ENCODE assay signal across 20 cellular contexts in genomic region chr17:61366715-61367413, GRCh38. TPM values are rescaled to one million over a fixed set of nuclear protein-coding genes. Genes with fewer than 3 reads are reported as not detected.
DNase-seq lines count a peak whose midpoint lies in the region; ATAC-seq, FAIRE-seq and TF ChIP-seq lines count a peak whose summit lies in the region.
"Had no signal": no experiment of that assay in that cellular context is flagged by ENCODE, and none has a peak within 500 bp of the region (broad histone marks: within the 10 kb centered on the region; RNA-seq: fewer than 3 reads in every experiment).

No MANE protein-coding gene starts in this region.

- H3K27me3 Mint-ChIP-seq in natural killer cell (ENCODE audit: low read depth in 2 of 2), result no peaks in the 10 kb centered on the region
- H3K27me3 Mint-ChIP-seq: brain; naive thymus-derived CD8-positive, alpha-beta T cell had no signal

- no peaks in the 10 kb centered on the region for H3K36me3 ChIP-seq in HUES48 (ENCODE audit: control insufficient read depth, insufficient read depth, low read length)
- no peaks in the 10 kb centered on the region for H3K36me3 ChIP-seq in right lobe of liver
- H3K36me3 ChIP-seq: MG63, Peyer's patch, transverse colon had no signal

- H3K9me3 Mint-ChIP-seq in natural killer cell, result no peaks in the 10 kb centered on the region
- H3K9me3 Mint-ChIP-seq: brain; naive thymus-derived CD8-positive, alpha-beta T cell had no signal

- FAIRE-seq in urothelium cell line (lab: Jason Lieb, UNC), result no peak

- H3K36me3 Mint-ChIP-seq in natural killer cell, result no peaks in the 10 kb centered on the region
- H3K36me3 Mint-ChIP-seq: brain had no signal

- peak overlapping the region; percentile 3 for H3K27ac ChIP-seq in HUES48 (ENCODE audit: low read depth, low read length)
- no peak overlapping the region for H3K27ac ChIP-seq in right lobe of liver
- H3K27ac ChIP-seq: Peyer's patch, transverse colon had no signal

- ATAC-seq in right lobe of liver, result peak; percentile 26 to 80 (median 70)
- ATAC-seq in GM18520 (IDR thresholded peaks at IDR 0.05; ENCODE audit: unreplicated experiment), result no peak
- ATAC-seq in GM18868 (IDR thresholded peaks at IDR 0.05; ENCODE audit: unreplicated experiment), result no peak
- ATAC-seq in natural killer cell, result no peak
- ATAC-seq: naive thymus-derived CD8-positive, alpha-beta T cell had no signal

- H3K4me3 Mint-ChIP-seq in natural killer cell, result no peak overlapping the region
- H3K4me3 Mint-ChIP-seq: brain; naive thymus-derived CD8-positive, alpha-beta T cell had no signal

- H3K4me1 Mint-ChIP-seq in natural killer cell, result no peaks in the 10 kb centered on the region
- H3K4me1 Mint-ChIP-seq: naive thymus-derived CD8-positive, alpha-beta T cell had no signal

- H3K4me1 ChIP-seq in HUES48 (ENCODE audit: control insufficient read depth, insufficient read depth, low read length) (no peaks in the 10 kb centered on the region), right lobe of liver (no peaks in the 10 kb centered on the region)
- H3K4me1 ChIP-seq: Peyer's patch, transverse colon had no signal

- DNase-seq in NCI-H524 treated with DMSO at 0.1 percent for 48 hours (lab: John Stamatoyannopoulos, UW), result peak; percentile 80
- peak; percentile 89 for DNase-seq in fibroblast of villous mesenchyme (ENCODE audit: low read depth)
- DNase-seq in right lobe of liver, result no peak
- no peak for DNase-seq in urothelium cell line (ENCODE audit: low spot score)
- DNase-seq in natural killer cell, result no peak
- DNase-seq: activated CD4-positive, CD25-positive, alpha-beta regulatory T cell; activated naive CD4-positive, alpha-beta T cell; GDM1; MG63; naive thymus-derived CD8-positive, alpha-beta T cell; NCI-H226; Peyer's patch; retina; stimulated activated CD4-positive, alpha-beta T cell treated with anti-CD3 and anti-CD28 coated beads, Interleukin-4, amount 100 ng/mL, for 1 hour; transverse colon had no signal

- intact Hi-C loops in right lobe of liver (cut with DNase I) (no loop called here), natural killer cell (cut with micrococcal nuclease) (no loop called here)

- H3K9me3 ChIP-seq in HUES48 (ENCODE audit: control insufficient read depth, insufficient read depth, low read length) (no peaks in the 10 kb centered on the region), right lobe of liver (no peaks in the 10 kb centered on the region)
- H3K9me3 ChIP-seq: MG63, Peyer's patch, transverse colon had no signal

- 52% methylated on average over 12 of the region's 19 CpGs for WGBS in right lobe of liver (ENCODE audit: insufficient coverage, low coverage, low lambda C conversion rate, missing lambda C conversion rate)

- no peak overlapping the region for H3K9ac ChIP-seq in HUES48 (ENCODE audit: low read depth, low read length)

- TF ChIP-seq POLR2A in right lobe of liver (IDR thresholded peaks at IDR 0.05), result no peak

- no peaks in the 10 kb centered on the region for H3K27me3 ChIP-seq in HUES48 (ENCODE audit: control insufficient read depth, insufficient read depth, low read length)
- no peaks in the 10 kb centered on the region for H3K27me3 ChIP-seq in right lobe of liver
- H3K27me3 ChIP-seq: MG63, Peyer's patch, transverse colon had no signal

- TF ChIP-seq CTCF in fibroblast of villous mesenchyme (IDR thresholded peaks at IDR 0.05; ENCODE audit: insufficient read depth, low read depth, low read length) (no peak), right lobe of liver (IDR thresholded peaks at IDR 0.05) (no peak), natural killer cell (IDR thresholded peaks at IDR 0.05) (no peak)

- H3K4me3 ChIP-seq in HUES48 (ENCODE audit: low read depth, low read length) (no peak overlapping the region), fibroblast of villous mesenchyme (ENCODE audit: low read depth, low read length) (no peak overlapping the region), right lobe of liver (no peak overlapping the region)
- H3K4me3 ChIP-seq: lung, MG63, Peyer's patch, transverse colon had no signal

- no peak overlapping the region for H3K27ac Mint-ChIP-seq in natural killer cell
- H3K27ac Mint-ChIP-seq: naive thymus-derived CD8-positive, alpha-beta T cell had no signal

RNA-seq across cellular contexts. Expression of gene TBX2, which starts 32.8 kb away (rescaled TPM):
- total RNA-seq in fibroblast of villous mesenchyme (12.5 and 21.3 TPM in 2 replicates), right lobe of liver (1 to 10 TPM; 1.9 to 4.4 (median 2.7) TPM), natural killer cell (under 1 TPM in 2 of 3 donors, not detected in 1; 0.09 to 0.23 TPM)

Comparison
In these comparisons a context has a peak if more than half of its experiments do, and no peak if none do; other contexts are left out.
1. DNase-seq: peak in NCI-H524 treated with DMSO at 0.1 percent for 48 hours (single experiment) and fibroblast of villous mesenchyme (single experiment); none in right lobe of liver (0 of 3), urothelium cell line (single experiment) and natural killer cell (single experiment).
2. ATAC-seq: peak in right lobe of liver (4 of 4); none in GM18520 (single experiment), GM18868 (single experiment) and natural killer cell (0 of 3).